In genomic region chr11:107705027-107705426, GRCh38 we compare ENCODE assay signal across 14 cellular contexts. TPM values are rescaled to one million over a fixed set of nuclear protein-coding genes. Genes with fewer than 3 reads are reported as not detected.
DNase-seq lines count a peak whose midpoint lies in the region; ATAC-seq and TF ChIP-seq lines count a peak whose summit lies in the region.
"Had no signal": no experiment of that assay in that cellular context is flagged by ENCODE, and none has a peak within 500 bp of the region (broad histone marks: within the 10 kb centered on the region; RNA-seq: fewer than 3 reads in every experiment).

No MANE protein-coding gene starts in this region.

- TF ChIP-seq CTCF in RWPE1 (conservative IDR thresholded peaks at IDR 0.05; ENCODE audit: low read depth) (no peak), fibroblast of mammary gland (conservative IDR thresholded peaks at IDR 0.05; ENCODE audit: control insufficient read depth, insufficient read depth, low read depth, low read length) (no peak), smooth muscle cell (IDR thresholded peaks at IDR 0.05; ENCODE audit: borderline replicate concordance, insufficient read depth, poor library complexity, severe bottlenecking) (no peak)

- peak overlapping the region; percentile 71 for H3K4me2 ChIP-seq in smooth muscle cell

- H3K9ac ChIP-seq in smooth muscle cell (ENCODE audit: low read depth) = peak overlapping the region; percentile 45

- H3K4me1 ChIP-seq in smooth muscle cell (ENCODE audit: low read depth) = no peaks in the 10 kb centered on the region

- H3K79me2 ChIP-seq in smooth muscle cell (ENCODE audit: low read depth) = no peaks in the 10 kb centered on the region

- POLR2A ChIA-PET in RWPE1 (lab: Yijun Ruan, JAX; ENCODE audit: low non-redundant PET) = no interaction called here

- WGBS in smooth muscle cell (ENCODE audit: low lambda C conversion rate) = 8% methylated on average over 2 of the region's 2 CpGs

- no peak overlapping the region for H3K27ac ChIP-seq in RWPE1
- H3K27ac ChIP-seq in smooth muscle cell (ENCODE audit: low read depth) = peak overlapping the region; percentile 85
- H3K27ac ChIP-seq: coronary artery had no signal

- ATAC-seq in HG03135 (IDR thresholded peaks at IDR 0.05; ENCODE audit: unreplicated experiment) (no peak), GM21423 (IDR thresholded peaks at IDR 0.05; ENCODE audit: unreplicated experiment) (no peak)
- ATAC-seq: stimulated activated naive CD8-positive, alpha-beta T cell treated with anti-CD3 and anti-CD28 coated beads, Interleukin-15, Interleukin-2, amounts not matched to agents 100 U/mL and 50 U/mL, for 24 hours had no signal

- H3K36me3 ChIP-seq in smooth muscle cell (ENCODE audit: low read depth) = no peaks in the 10 kb centered on the region

- H3K27me3 ChIP-seq in smooth muscle cell (ENCODE audit: low read depth) = no peaks in the 10 kb centered on the region

- H2AFZ ChIP-seq in smooth muscle cell (ENCODE audit: low read depth) = no peak overlapping the region

- CTCF ChIA-PET in RWPE1 (lab: Yijun Ruan, JAX) = no interaction called here

- no peak overlapping the region for H3K4me3 ChIP-seq in fibroblast of mammary gland (ENCODE audit: control insufficient read depth, low read depth, low read length)
- no peak overlapping the region for H3K4me3 ChIP-seq in smooth muscle cell
- H3K4me3 ChIP-seq: coronary artery had no signal

- H4K20me1 ChIP-seq in smooth muscle cell (ENCODE audit: low read depth) = no peaks in the 10 kb centered on the region

- DNase-seq in HCEC 1CT = peak; percentile 96
- DNase-seq in RWPE1 (ENCODE audit: low spot score) = peak; percentile 91
- DNase-seq in fibroblast of mammary gland (ENCODE audit: low read depth) = peak; percentile 96
- no peak for DNase-seq in smooth muscle cell (lab: John Stamatoyannopoulos, UW; ENCODE audit: unreplicated experiment)
- no peak for DNase-seq in occipital lobe (lab: John Stamatoyannopoulos, UW)
- DNase-seq: activated CD4-positive, CD25-positive, alpha-beta regulatory T cell treated with anti-CD3 and anti-CD28 coated beads, Interleukin-2, amount 50 U/mL, for 72 hours; NCI-H1417; OCI-M1; stimulated activated CD4-positive, alpha-beta T cell treated with anti-CD3 and anti-CD28 coated beads, Interleukin-15, amount 100 ng/mL, for 24 hours; stimulated activated naive CD8-positive, alpha-beta T cell treated with anti-CD3 and anti-CD28 coated beads, Interleukin-15, Interleukin-2, amounts not matched to agents 100 U/mL and 50 U/mL, for 24 hours had no signal

- no peaks in the 10 kb centered on the region for H3F3A ChIP-seq in smooth muscle cell (ENCODE audit: low read depth)

- no peaks in the 10 kb centered on the region for H3K9me3 ChIP-seq in smooth muscle cell (replicated peaks; ENCODE audit: low read depth)

RNA-seq across cellular contexts. Expression of gene SLN, which starts 6.8 kb away (rescaled TPM):
- total RNA-seq in smooth muscle cell (not detected in 2 replicates), occipital lobe (8.3 TPM)
- 0.82 TPM in 1 of 2 replicates, not detected in the other for polyA plus RNA-seq in smooth muscle cell
- total RNA-seq: activated T-helper 2 cell treated with anti-CD3 and anti-CD28 coated beads, Interferon-gamma antibody, Interleukin-2, Interleukin-4, amounts not matched to agents 10 μg/mL and 5 μg/mL and 100 μg/mL, durations not matched to agents 14 hours and 24 hours and 36 hours had no signal

Comparison
In these comparisons a context has a peak if more than half of its experiments do, and no peak if none do; other contexts are left out.
1. DNase-seq: peak in HCEC 1CT (single experiment), RWPE1 (single experiment) and fibroblast of mammary gland (single experiment); none in smooth muscle cell (single experiment) and occipital lobe (single experiment).